In genomic region chr4:169618986-169619385, GRCh38 we compare ENCODE assay signal across 8 cellular contexts. TPM values are rescaled to one million over a fixed set of nuclear protein-coding genes. Genes with fewer than 3 reads are reported as not detected.
DNase-seq lines count a peak whose midpoint lies in the region; ATAC-seq, FAIRE-seq and TF ChIP-seq lines count a peak whose summit lies in the region.

No MANE protein-coding gene starts in this region.

- no TSS peak for BruUV-seq in Calu3 (replicated peaks; lab: Mats Ljungman, UMichigan)

- peak overlapping the region; percentile 86 for H3K27ac ChIP-seq in OCI-LY1 (ENCODE audit: low read depth, low read length, poor library complexity, severe bottlenecking)
- H3K27ac ChIP-seq in endodermal cell (ENCODE audit: low read depth, low read length) = no peak overlapping the region
- H3K27ac ChIP-seq in pancreas = peak overlapping the region in 3 of 4 donors; percentile 96 to 98 (median 98)

- no peaks in the 10 kb centered on the region for H3K36me3 ChIP-seq in OCI-LY1 (ENCODE audit: insufficient read depth, low read length)
- no peaks in the 10 kb centered on the region for H3K36me3 ChIP-seq in endodermal cell (ENCODE audit: control insufficient read depth, insufficient read depth, low read length)
- no peaks in the 10 kb centered on the region for H3K36me3 ChIP-seq in pancreas

- peaks cover 35% of the 10 kb centered on the region for H3K79me2 ChIP-seq in OCI-LY1 (ENCODE audit: insufficient read depth, low read length)

- ATAC-seq in pancreas = no peak
- no peak for ATAC-seq in GM18868 (IDR thresholded peaks at IDR 0.05; ENCODE audit: unreplicated experiment)
- no peak for ATAC-seq in GM21529 (IDR thresholded peaks at IDR 0.05; ENCODE audit: unreplicated experiment)

- WGBS in endodermal cell (ENCODE audit: insufficient coverage in 1 of 2, insufficient read length in 1 of 2), 2 experiments = 90 to 94% methylated on average over 2 to 4 of the region's 4 CpGs
- WGBS in pancreas, 2 donors = 83 to 88% methylated on average over 4 of the region's 4 CpGs

- H3K9me3 Mint-ChIP-seq in Calu3 (ENCODE audit: low read depth, unreplicated experiment) (no peaks in the 10 kb centered on the region), endodermal cell (no peaks in the 10 kb centered on the region)

- intact Hi-C loops in Calu3 (cut with micrococcal nuclease; ENCODE audit: unreplicated experiment) (loop anchor here (10.0 kb wide), 1 partner anchor 106 kb away; no protein-coding TSS in a partner anchor), pancreas (cut with DNase I) (loop anchor here in 1 of 3 donors (10.0 kb wide), 1 partner anchor 426 kb away; no protein-coding TSS in a partner anchor)

- H3K9me3 ChIP-seq in OCI-LY1 (ENCODE audit: low read length) (no peaks in the 10 kb centered on the region), endodermal cell (ENCODE audit: control insufficient read depth, low read length) (no peaks in the 10 kb centered on the region), pancreas (no peaks in the 10 kb centered on the region)

- H3K9me2 ChIP-seq in OCI-LY1 (ENCODE audit: low read depth, low read length) = no peaks in the 10 kb centered on the region

- H3K4me3 Mint-ChIP-seq in Calu3 (ENCODE audit: low read depth, unreplicated experiment) (peak overlapping the region; percentile 87), endodermal cell (peak overlapping the region; percentile 96)

- no peaks in the 10 kb centered on the region for H3F3A ChIP-seq in OCI-LY1 (ENCODE audit: insufficient read depth, low read length)

- H3K4me3 ChIP-seq in OCI-LY1 (ENCODE audit: low read depth, low read length, poor library complexity, severe bottlenecking) = peak overlapping the region; percentile 88
- H3K4me3 ChIP-seq in endodermal cell (ENCODE audit: low read length) = peak overlapping the region; percentile 98
- peak overlapping the region in 1 of 4 donors; percentile 56 for H3K4me3 ChIP-seq in pancreas

- H3K9ac ChIP-seq in OCI-LY1 (ENCODE audit: low read length) (no peak overlapping the region), endodermal cell (ENCODE audit: extremely low read depth, low read length, poor library complexity, severe bottlenecking) (no peak overlapping the region)

- H4K20me1 ChIP-seq in OCI-LY1 (ENCODE audit: insufficient read depth, low read length) = no peaks in the 10 kb centered on the region

- H3K27ac Mint-ChIP-seq in Calu3 (ENCODE audit: unreplicated experiment) (peak overlapping the region; percentile 97), endodermal cell (no peak overlapping the region)

- H3K36me3 Mint-ChIP-seq in Calu3 (ENCODE audit: insufficient read depth, unreplicated experiment) = peaks cover 23% of the 10 kb centered on the region
- no peaks in the 10 kb centered on the region for H3K36me3 Mint-ChIP-seq in endodermal cell (ENCODE audit: low read depth)

- H3K27me3 ChIP-seq in OCI-LY1 (ENCODE audit: insufficient read depth, low read length) = no peaks in the 10 kb centered on the region
- no peaks in the 10 kb centered on the region for H3K27me3 ChIP-seq in endodermal cell (ENCODE audit: control insufficient read depth, insufficient read depth, low read length, poor library complexity, severe bottlenecking)
- no peaks in the 10 kb centered on the region for H3K27me3 ChIP-seq in pancreas

- H3K4me1 ChIP-seq in OCI-LY1 (ENCODE audit: insufficient read depth, low read length, severe bottlenecking) = peaks cover 29% of the 10 kb centered on the region
- H3K4me1 ChIP-seq in endodermal cell (ENCODE audit: control insufficient read depth, insufficient read depth, low read length) = no peaks in the 10 kb centered on the region
- peaks cover 5 to 10% (median 8%) of the 10 kb centered on the region in 3 donors for H3K4me1 ChIP-seq in pancreas

- CTCF ChIA-PET in Calu3 (lab: Charles Lee) = no interaction called here

- TF ChIP-seq CTCF in Calu3 (IDR thresholded peaks at IDR 0.05; ENCODE audit: unreplicated experiment) (no peak), OCI-LY1 (IDR thresholded peaks at IDR 0.05; ENCODE audit: low read length) (no peak), endodermal cell (conservative IDR thresholded peaks at IDR 0.05) (no peak), pancreas (IDR thresholded peaks at IDR 0.05) (no peak)

- FAIRE-seq in pancreas (lab: Jason Lieb, UNC) = no peak

- H2AFZ ChIP-seq in OCI-LY1 (ENCODE audit: low read length) = no peak overlapping the region

- H3K4me2 ChIP-seq in OCI-LY1 (ENCODE audit: low read length) = peak overlapping the region; percentile 82

- H3K4me1 Mint-ChIP-seq in Calu3 (ENCODE audit: low read depth, unreplicated experiment) = peaks cover 7% of the 10 kb centered on the region
- H3K4me1 Mint-ChIP-seq in endodermal cell = peaks cover 13% of the 10 kb centered on the region

- H3K27me3 Mint-ChIP-seq in Calu3 (ENCODE audit: unreplicated experiment) (no peaks in the 10 kb centered on the region), endodermal cell (ENCODE audit: insufficient read depth) (no peaks in the 10 kb centered on the region)

- DNase-seq in Calu3 (no peak), endodermal cell (no peak), pancreas (no peak), NOMO-1 (lab: John Stamatoyannopoulos, UW; ENCODE audit: unreplicated experiment in 2 of 2) (no peak), SW480 (ENCODE audit: low spot score) (no peak)

RNA-seq across cellular contexts. Expression of gene CLCN3, which starts 1.4 kb away (rescaled TPM):
- 55.7 and 57.8 TPM in 2 replicates for total RNA-seq in Calu3 (2022)
- total RNA-seq in endodermal cell = 10 to 100 TPM; 36.4 to 43.8 TPM
- 34.4 TPM for polyA plus RNA-seq in endodermal cell (2013, experiment 1 of 2)
- polyA plus RNA-seq in endodermal cell (2013, experiment 2 of 2) = 33.2 TPM
- 10 to 100 TPM; 24.9 to 41.4 (median 33.6) TPM for total RNA-seq in pancreas
- polyA plus RNA-seq in pancreas = 10 to 100 TPM in 1 of 2 donors, 1 to 10 TPM in 1; 9.1 to 16.7 TPM

RNA-seq across cellular contexts. Expression of gene NEK1, which starts 6.6 kb away (rescaled TPM):
- total RNA-seq in Calu3 (2022) (5.8 and 6.0 TPM in 2 replicates), endodermal cell (10 to 100 TPM; 12.2 to 15.1 TPM), pancreas (1 to 10 TPM; 3.6 to 8.3 (median 5.0) TPM)
- 11.4 TPM for polyA plus RNA-seq in endodermal cell (2013, experiment 1 of 2)
- polyA plus RNA-seq in endodermal cell (2013, experiment 2 of 2) = 11.9 TPM
- 1 to 10 TPM; 2.1 to 3.9 TPM for polyA plus RNA-seq in pancreas
